ENCODE assay signal across 9 cellular contexts in genomic region chr10:44974082-44974627, GRCh38. TPM values are rescaled to one million over a fixed set of nuclear protein-coding genes. Genes with fewer than 3 reads are reported as not detected.
DNase-seq lines count a peak whose midpoint lies in the region; ATAC-seq, FAIRE-seq and TF ChIP-seq lines count a peak whose summit lies in the region.
"Had no signal": no experiment of that assay in that cellular context is flagged by ENCODE, and none has a peak within 500 bp of the region (broad histone marks: within the 10 kb centered on the region; RNA-seq: fewer than 3 reads in every experiment).

No MANE protein-coding gene starts in this region.

- H3K4me3 ChIP-seq in AG10803 (ENCODE audit: low read length) (peak overlapping the region; percentile 63), bronchial epithelial cell (ENCODE audit: low read depth, low read length) (peak overlapping the region; percentile 50), muscle layer of colon (ENCODE audit: low read depth in 1 of 2, low read length in 2 of 2) (peak overlapping the region; percentile 29 to 64)

- H3K9ac ChIP-seq in muscle layer of colon (ENCODE audit: low read length): peak overlapping the region; percentile 29

- peak; percentile 1 for ATAC-seq in HG02870 (IDR thresholded peaks at IDR 0.05; ENCODE audit: unreplicated experiment)
- no peak for ATAC-seq in GM19397 (IDR thresholded peaks at IDR 0.05; ENCODE audit: unreplicated experiment)

- FAIRE-seq in bronchial epithelial cell (lab: Jason Lieb, UNC): no peak

- no peaks in the 10 kb centered on the region for H3K9me3 ChIP-seq in muscle layer of colon (ENCODE audit: low read length)

- H3K4me1 ChIP-seq in muscle layer of colon (ENCODE audit: insufficient read depth, low read length): peaks cover 45% of the 10 kb centered on the region

- H3K36me3 ChIP-seq in bronchial epithelial cell (ENCODE audit: control insufficient read depth, insufficient read depth, low read length) (no peaks in the 10 kb centered on the region), muscle layer of colon (ENCODE audit: insufficient read depth, low read length) (peaks cover 24% of the 10 kb centered on the region)

- TF ChIP-seq CTCF in AG10803 (conservative IDR thresholded peaks at IDR 0.05; ENCODE audit: low read length) (no peak), bronchial epithelial cell (IDR thresholded peaks at IDR 0.05; ENCODE audit: insufficient read depth, low read length, severe bottlenecking) (no peak)

- H3K27me3 ChIP-seq in bronchial epithelial cell (ENCODE audit: control insufficient read depth, insufficient read depth, low read length) (no peaks in the 10 kb centered on the region), muscle layer of colon (ENCODE audit: control insufficient read depth in 1 of 2, insufficient read depth in 2 of 2, low read length in 2 of 2) (no peaks in the 10 kb centered on the region)

- no peak for DNase-seq in AG10803 (ENCODE audit: low read depth)
- no peak for DNase-seq in bronchial epithelial cell (ENCODE audit: low read depth)
- no peak for DNase-seq in NCI-H1417 (lab: John Stamatoyannopoulos, UW)
- no peak for DNase-seq in GF-D8 (lab: John Stamatoyannopoulos, UW)
- no peak for DNase-seq in NCI-H2029 (lab: John Stamatoyannopoulos, UW)

- peak overlapping the region; percentile 92 for H3K27ac ChIP-seq in muscle layer of colon (ENCODE audit: low read depth, low read length)
- H3K27ac ChIP-seq: epithelial cell of prostate had no signal

RNA-seq across cellular contexts. Expression of gene DEPP1, which starts 4.5 kb away (rescaled TPM):
- total RNA-seq in bronchial epithelial cell: 0.26 and 1.0 TPM in 2 replicates

RNA-seq across cellular contexts. Expression of gene RASSF4, which starts 14.6 kb away (rescaled TPM):
- 0.26 and 0.51 TPM in 2 replicates for total RNA-seq in bronchial epithelial cell

RNA-seq across cellular contexts. Expression of gene ZNF22, which starts 26.6 kb away (rescaled TPM):
- 4.6 and 9.2 TPM in 2 replicates for total RNA-seq in bronchial epithelial cell
